Comparison of ENCODE assay signal across 1 cellular context in genomic region chr1:145917595-145917994, GRCh38.
TF ChIP-seq lines count a peak whose summit lies in the region.

No MANE protein-coding gene starts in this region.

TF ChIP-seq in K562, 482 proteins besides CTCF, POLR2A, EP300 and RAD21:
- no peak for TF ChIP-seq FOXA1 (IDR thresholded peaks at IDR 0.05; ENCODE audit: borderline replicate concordance)
- TF ChIP-seq ZC3H11A (IDR thresholded peaks at IDR 0.05; ENCODE audit: low read depth, low read length) = no peak
- peak; percentile 13; the same call in 1 of the 2 replicates for TF ChIP-seq SPI1 (IDR thresholded peaks at IDR 0.05; ENCODE audit: borderline replicate concordance, low read depth, low read length)
- no peak for TF ChIP-seq ELF2 (CRISPR knock-in tag; IDR thresholded peaks at IDR 0.05)
- TF ChIP-seq WHSC1 (IDR thresholded peaks at IDR 0.05; ENCODE audit: low read length) = no peak
- no peak for TF ChIP-seq ZNF217 (CRISPR knock-in tag; IDR thresholded peaks at IDR 0.05)
- no peak for TF ChIP-seq ZFPM2 (CRISPR knock-in tag; IDR thresholded peaks at IDR 0.05)
- TF ChIP-seq SMARCC2 (IDR thresholded peaks at IDR 0.05; ENCODE audit: low read depth) = no peak
